Comparison of ENCODE assay signal across 1 cellular context in genomic region chrX:33721927-33722326, GRCh38.
TF ChIP-seq lines count a peak whose summit lies in the region.

No MANE protein-coding gene starts in this region.

TF ChIP-seq in HepG2, 621 proteins besides CTCF, POLR2A, EP300 and RAD21 (continued from another document):
- TF ChIP-seq NFAT5 (CRISPR knock-in tag; IDR thresholded peaks at IDR 0.05) (no peak), SALL1 (CRISPR knock-in tag; IDR thresholded peaks at IDR 0.05) (no peak), ZNF883 (CRISPR knock-in tag; IDR thresholded peaks at IDR 0.05; ENCODE audit: not compliant biosample characterization) (no peak), ZNF317 (CRISPR knock-in tag; IDR thresholded peaks at IDR 0.05) (no peak), ZNF549 (CRISPR knock-in tag; IDR thresholded peaks at IDR 0.05) (no peak), RFX5 (IDR thresholded peaks at IDR 0.05; ENCODE audit: low read depth, low read length) (no peak), SALL2 (CRISPR knock-in tag; IDR thresholded peaks at IDR 0.05) (no peak), NBN (conservative IDR thresholded peaks at IDR 0.05) (no peak), MAFK (conservative IDR thresholded peaks at IDR 0.05 in 1 of 2, IDR thresholded peaks at IDR 0.05 in 1 of 2; ENCODE audit: low read length in 2 of 2) (no peak), RFX1 (IDR thresholded peaks at IDR 0.05) (no peak), THYN1 (CRISPR knock-in tag; IDR thresholded peaks at IDR 0.05; ENCODE audit: borderline replicate concordance, low read depth) (no peak), HNF1B (CRISPR knock-in tag; IDR thresholded peaks at IDR 0.05) (no peak), ZNF414 (CRISPR knock-in tag; IDR thresholded peaks at IDR 0.05) (no peak), ISL2 (CRISPR knock-in tag; IDR thresholded peaks at IDR 0.05) (no peak)
